Comparison of ENCODE assay signal across 19 cellular contexts in genomic region chr4:85430226-85430625, GRCh38. TPM values are rescaled to one million over a fixed set of nuclear protein-coding genes. Genes with fewer than 3 reads are reported as not detected.
DNase-seq lines count a peak whose midpoint lies in the region; ATAC-seq and TF ChIP-seq lines count a peak whose summit lies in the region.
"Had no signal": no experiment of that assay in that cellular context is flagged by ENCODE, and none has a peak within 500 bp of the region (broad histone marks: within the 10 kb centered on the region; RNA-seq: fewer than 3 reads in every experiment).

No MANE protein-coding gene starts in this region.

- H3K27ac ChIP-seq in GM23338 (ENCODE audit: low read depth): no peak overlapping the region
- no peak overlapping the region for H3K27ac ChIP-seq in PC-9
- peak overlapping the region; percentile 56 for H3K27ac ChIP-seq in hepatocyte
- H3K27ac ChIP-seq: BLaER1, C4-2B, GM23248 had no signal

- H3K27me3 Mint-ChIP-seq in GM23338 (ENCODE audit: insufficient read depth, low read depth, poor library complexity) (peaks cover 6% of the 10 kb centered on the region), progenitor cell of endocrine pancreas (no peaks in the 10 kb centered on the region)
- peaks cover 3% of the 10 kb centered on the region for H3K27me3 Mint-ChIP-seq in activated T-helper 17 cell treated with anti-CD3 and anti-CD28 coated beads, Interleukin-2, amount 50 U/mL, for 72 hours
- no peaks in the 10 kb centered on the region for H3K27me3 Mint-ChIP-seq in activated T-cell treated with anti-CD3 and anti-CD28 coated beads, Interleukin-2, amount 50 U/mL, for 4 hours (ENCODE audit: low read depth)
- H3K27me3 Mint-ChIP-seq: B cell; CD4-positive, CD25-positive, alpha-beta regulatory T cell had no signal

- H3K9me3 Mint-ChIP-seq in GM23338: no peaks in the 10 kb centered on the region; the same call in 2 of the 3 replicates
- no peaks in the 10 kb centered on the region for H3K9me3 Mint-ChIP-seq in progenitor cell of endocrine pancreas (ENCODE audit: low read depth)
- no peaks in the 10 kb centered on the region for H3K9me3 Mint-ChIP-seq in activated T-helper 17 cell treated with anti-CD3 and anti-CD28 coated beads, Interleukin-2, amount 50 U/mL, for 72 hours
- peaks cover 4% of the 10 kb centered on the region for H3K9me3 Mint-ChIP-seq in activated T-cell treated with anti-CD3 and anti-CD28 coated beads, Interleukin-2, amount 50 U/mL, for 4 hours
- H3K9me3 Mint-ChIP-seq: CD8-positive, alpha-beta T cell had no signal

- CTCF ChIA-PET in PC-9 (lab: Charles Lee): no interaction called here

- no peak overlapping the region for H3K4me3 Mint-ChIP-seq in GM23338
- no peak overlapping the region for H3K4me3 Mint-ChIP-seq in progenitor cell of endocrine pancreas (ENCODE audit: low read depth)
- H3K4me3 Mint-ChIP-seq in activated T-helper 17 cell treated with anti-CD3 and anti-CD28 coated beads, Interleukin-2, amount 50 U/mL, for 72 hours: no peak overlapping the region
- H3K4me3 Mint-ChIP-seq in activated T-cell treated with anti-CD3 and anti-CD28 coated beads, Interleukin-2, amount 50 U/mL, for 4 hours: no peak overlapping the region
- H3K4me3 Mint-ChIP-seq: B cell; CD4-positive, CD25-positive, alpha-beta regulatory T cell; CD8-positive, alpha-beta T cell had no signal

- TF ChIP-seq CTCF in GM23338 (conservative IDR thresholded peaks at IDR 0.05; ENCODE audit: low read depth in 2 of 2): no peak
- no peak for TF ChIP-seq CTCF in PC-9 (conservative IDR thresholded peaks at IDR 0.05)
- no peak for TF ChIP-seq CTCF in hepatocyte (IDR thresholded peaks at IDR 0.05; ENCODE audit: poor library complexity)
- TF ChIP-seq CTCF in progenitor cell of endocrine pancreas (IDR thresholded peaks at IDR 0.05; ENCODE audit: unreplicated experiment): no peak

- DNase-seq in GM23338 (ENCODE audit: low spot score) (no peak), PC-9 (no peak), hepatocyte (ENCODE audit: low spot score) (no peak), progenitor cell of endocrine pancreas (ENCODE audit: low spot score, unreplicated experiment) (no peak), NCI-H1930 (lab: John Stamatoyannopoulos, UW) (no peak), KBM-7 (no peak)
- no peak for DNase-seq in activated T-cell treated with anti-CD3 and anti-CD28 coated beads, Interleukin-2, amount 50 U/mL, for 4 hours
- DNase-seq: CD4-positive, CD25-positive, alpha-beta regulatory T cell; CD8-positive, alpha-beta T cell; DMS 273 treated with DMSO at 0.1 percent for 48 hours; DMS79; GDM1; GM23248; HCEC 1CT had no signal

- 0 out of 2 replicates have a peak, but pooled peaks cover 8% of the 10 kb centered on the region for H3K4me1 ChIP-seq in GM23338 (ENCODE audit: insufficient read depth)
- H3K4me1 ChIP-seq in PC-9 (replicated peaks; ENCODE audit: insufficient read depth): peaks cover 9% of the 10 kb centered on the region; the same call in 1 of the 2 replicates
- peaks cover 11% of the 10 kb centered on the region for H3K4me1 ChIP-seq in hepatocyte (ENCODE audit: insufficient read depth)
- H3K4me1 ChIP-seq: BLaER1 had no signal

- H4K20me1 ChIP-seq in GM23338 (replicated peaks; ENCODE audit: insufficient read depth): no peaks in the 10 kb centered on the region
- H4K20me1 ChIP-seq in PC-9 (ENCODE audit: insufficient read depth): no peaks in the 10 kb centered on the region
- H4K20me1 ChIP-seq in hepatocyte (ENCODE audit: insufficient read depth, poor library complexity, severe bottlenecking): no peaks in the 10 kb centered on the region
- H4K20me1 ChIP-seq: BLaER1 had no signal

- no TSS peak for BruUV-seq in PC-9 (replicated peaks; lab: Mats Ljungman, UMichigan)

- H3K36me3 Mint-ChIP-seq in GM23338 (ENCODE audit: low read depth) (no peaks in the 10 kb centered on the region), progenitor cell of endocrine pancreas (ENCODE audit: insufficient read depth) (no peaks in the 10 kb centered on the region)
- no peaks in the 10 kb centered on the region for H3K36me3 Mint-ChIP-seq in activated T-helper 17 cell treated with anti-CD3 and anti-CD28 coated beads, Interleukin-2, amount 50 U/mL, for 72 hours (ENCODE audit: low read depth)
- no peaks in the 10 kb centered on the region for H3K36me3 Mint-ChIP-seq in activated T-cell treated with anti-CD3 and anti-CD28 coated beads, Interleukin-2, amount 50 U/mL, for 4 hours (ENCODE audit: insufficient read depth)
- H3K36me3 Mint-ChIP-seq: CD4-positive, CD25-positive, alpha-beta regulatory T cell; CD8-positive, alpha-beta T cell had no signal

- H3K4me3 ChIP-seq in GM23338: no peak overlapping the region
- H3K4me3 ChIP-seq in PC-9: no peak overlapping the region
- no peak overlapping the region for H3K4me3 ChIP-seq in hepatocyte
- H3K4me3 ChIP-seq: BLaER1, GM12878, GM23248 had no signal

- H3K79me2 ChIP-seq in GM23338 (replicated peaks; ENCODE audit: insufficient read depth): no peaks in the 10 kb centered on the region
- no peaks in the 10 kb centered on the region for H3K79me2 ChIP-seq in PC-9 (ENCODE audit: low read depth)
- no peaks in the 10 kb centered on the region for H3K79me2 ChIP-seq in hepatocyte

- 91% methylated on average over 3 of the region's 3 CpGs for WGBS in hepatocyte (ENCODE audit: low lambda C conversion rate, missing lambda C conversion rate)

- H2AFZ ChIP-seq in GM23338: peak overlapping the region; percentile 70; the same call in 1 of the 2 replicates
- H2AFZ ChIP-seq in PC-9: peak overlapping the region; percentile 48; the same call in 1 of the 2 replicates
- no peak overlapping the region for H2AFZ ChIP-seq in hepatocyte
- H2AFZ ChIP-seq: GM23248 had no signal

- ATAC-seq in GM23338: no peak
- ATAC-seq in activated T-helper 17 cell treated with anti-CD3 and anti-CD28 coated beads, Interleukin-2, amount 50 U/mL, for 72 hours (replicated peaks): no peak
- no peak for ATAC-seq in activated T-cell treated with anti-CD3 and anti-CD28 coated beads, Interleukin-2, amount 50 U/mL, for 4 hours
- ATAC-seq: CD8-positive, alpha-beta T cell; GM12878 had no signal

- POLR2A ChIA-PET in PC-9 (lab: Charles Lee; ENCODE audit: unreplicated experiment): no interaction called here

- in situ Hi-C loops in KBM-7 (cut with MboI; ENCODE audit: low pct_unique_long_range_greater_than_20kb, low sequenced_read_pairs): no loop called here

- H3K9me2 ChIP-seq in GM23338 (ENCODE audit: insufficient read depth) (no peaks in the 10 kb centered on the region; the same call in 1 of the 2 replicates), PC-9 (ENCODE audit: insufficient read depth) (no peaks in the 10 kb centered on the region), hepatocyte (replicated peaks; ENCODE audit: insufficient read depth) (no peaks in the 10 kb centered on the region)

- H3K36me3 ChIP-seq in GM23338 (ENCODE audit: insufficient read depth): no peaks in the 10 kb centered on the region
- H3K36me3 ChIP-seq in PC-9 (ENCODE audit: low read depth): no peaks in the 10 kb centered on the region
- H3K36me3 ChIP-seq in hepatocyte (replicated peaks; ENCODE audit: insufficient read depth, low read depth): no peaks in the 10 kb centered on the region
- H3K36me3 ChIP-seq: BLaER1 had no signal

- H3K9me3 ChIP-seq in PC-9 (ENCODE audit: insufficient read depth, low read depth): no peaks in the 10 kb centered on the region
- no peaks in the 10 kb centered on the region for H3K9me3 ChIP-seq in hepatocyte (ENCODE audit: low read depth)
- H3K9me3 ChIP-seq: BLaER1 had no signal

- no peaks in the 10 kb centered on the region for H3K27me3 ChIP-seq in GM23338 (ENCODE audit: insufficient read depth)
- H3K27me3 ChIP-seq in PC-9 (ENCODE audit: insufficient read depth, low read depth): no peaks in the 10 kb centered on the region
- no peaks in the 10 kb centered on the region for H3K27me3 ChIP-seq in hepatocyte
- H3K27me3 ChIP-seq: BLaER1 had no signal

- H3K4me2 ChIP-seq in GM23338 (no peak overlapping the region), PC-9 (no peak overlapping the region), hepatocyte (peak overlapping the region; percentile 41)
- H3K4me2 ChIP-seq: BLaER1 had no signal

- intact Hi-C loops in PC-9 (cut with micrococcal nuclease; ENCODE audit: unreplicated experiment): no loop called here

- peaks cover 17% of the 10 kb centered on the region; the same call in 2 of the 3 replicates for H3K4me1 Mint-ChIP-seq in GM23338
- H3K4me1 Mint-ChIP-seq in progenitor cell of endocrine pancreas (ENCODE audit: low read depth): peaks cover 13% of the 10 kb centered on the region
- H3K4me1 Mint-ChIP-seq in activated T-helper 17 cell treated with anti-CD3 and anti-CD28 coated beads, Interleukin-2, amount 50 U/mL, for 72 hours: no peaks in the 10 kb centered on the region
- H3K4me1 Mint-ChIP-seq in activated T-cell treated with anti-CD3 and anti-CD28 coated beads, Interleukin-2, amount 50 U/mL, for 4 hours (ENCODE audit: low read depth): no peaks in the 10 kb centered on the region
- H3K4me1 Mint-ChIP-seq: B cell; CD4-positive, CD25-positive, alpha-beta regulatory T cell had no signal

- H3K27ac Mint-ChIP-seq in GM23338: no peak overlapping the region
- peak overlapping the region; percentile 80 for H3K27ac Mint-ChIP-seq in progenitor cell of endocrine pancreas
- H3K27ac Mint-ChIP-seq in activated T-helper 17 cell treated with anti-CD3 and anti-CD28 coated beads, Interleukin-2, amount 50 U/mL, for 72 hours: no peak overlapping the region
- H3K27ac Mint-ChIP-seq: B cell; CD4-positive, CD25-positive, alpha-beta regulatory T cell; CD8-positive, alpha-beta T cell had no signal

- no peaks in the 10 kb centered on the region for H3F3A ChIP-seq in GM23338 (replicated peaks; ENCODE audit: low read depth)
- H3F3A ChIP-seq in PC-9 (ENCODE audit: insufficient read depth, low read depth): no peaks in the 10 kb centered on the region

TF ChIP-seq in GM23338, 12 proteins besides CTCF, POLR2A, EP300 and RAD21 (continues in another document):
- no peak for TF ChIP-seq ZNF114 (CRISPR knock-in tag; IDR thresholded peaks at IDR 0.05)

RNA-seq across cellular contexts. Expression of gene ARHGAP24, which starts 44.7 kb away (rescaled TPM):
- total RNA-seq in GM23338 (2014; rRNA removed; shearing (Covaris generic)): 0.21 TPM in 1 of 2 replicates, not detected in the other
- polyA plus RNA-seq in GM23338 (2016; fragmentation: Nextera tagmentation; extraction: Ambion mirVana) (0.36 and 0.50 TPM in 2 replicates), hepatocyte (19.5 and 22.9 TPM in 2 replicates)
- total RNA-seq in PC-9 (2021) (2.2 and 5.4 TPM in 2 replicates), hepatocyte (20.3 and 29.6 TPM in 2 replicates), progenitor cell of endocrine pancreas (17.6 and 17.8 TPM in 2 replicates)
- under 1 TPM in 1 of 2 donors, not detected in 1; 0.40 TPM for total RNA-seq in activated T-helper 17 cell treated with anti-CD3 and anti-CD28 coated beads, Interleukin-2, amount 50 U/mL, for 72 hours
- 1 to 10 TPM in 1 of 3 donors, under 1 TPM in 2; 0.29 to 1.5 (median 0.46) TPM for total RNA-seq in activated T-cell treated with anti-CD3 and anti-CD28 coated beads, Interleukin-2, amount 50 U/mL, for 4 hours
- total RNA-seq: CD4-positive, CD25-positive, alpha-beta regulatory T cell had no signal
